In the genomic region with DNA sequence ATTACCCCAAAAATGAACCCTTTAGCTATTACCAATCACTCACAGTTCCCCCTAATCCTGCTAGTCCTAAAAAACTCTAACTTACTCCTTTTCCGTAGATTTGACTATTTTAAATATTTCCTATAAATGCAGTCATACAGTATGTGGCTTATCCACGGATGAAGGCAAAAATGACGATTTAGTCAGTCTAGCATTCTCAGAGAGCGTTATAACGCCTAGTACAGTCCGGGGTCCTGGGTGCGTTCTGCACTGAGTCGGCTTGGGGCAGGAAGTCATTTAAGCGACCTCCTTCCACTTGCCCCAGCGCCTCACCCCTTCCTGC, we compare ENCODE assay signal across 8 cellular contexts. TPM values are rescaled to one million over a fixed set of nuclear protein-coding genes. Genes with fewer than 3 reads are reported as not detected.
DNase-seq lines count a peak whose midpoint lies in the region; ATAC-seq and TF ChIP-seq lines count a peak whose summit lies in the region.

No MANE protein-coding gene starts in this region.

- H3K27me3 ChIP-seq in RWPE2 (ENCODE audit: insufficient read depth, poor library complexity, severe bottlenecking), result no peaks in the 10 kb centered on the region
- no peaks in the 10 kb centered on the region for H3K27me3 ChIP-seq in gastroesophageal sphincter

- DNase-seq in RWPE2 (ENCODE audit: low spot score) (no peak), NCI-H526 (lab: John Stamatoyannopoulos, UW) (no peak), putamen (ENCODE audit: low spot score) (no peak)
- DNase-seq in stimulated activated naive CD8-positive, alpha-beta T cell treated with anti-CD3 and anti-CD28 coated beads, Interleukin-15, Interleukin-2, amounts not matched to agents 100 U/mL and 50 U/mL, for 24 hours, result no peak

- no peak for TF ChIP-seq CTCF in 22Rv1 (IDR thresholded peaks at IDR 0.05)
- TF ChIP-seq CTCF in RWPE2 (IDR thresholded peaks at IDR 0.05; ENCODE audit: poor library complexity, severe bottlenecking), result no peak
- no peak for TF ChIP-seq CTCF in gastroesophageal sphincter (IDR thresholded peaks at IDR 0.05)

- WGBS in gastroesophageal sphincter (ENCODE audit: low coverage in 1 of 2), 2 donors, result 0% methylated on average over 9 to 10 of the region's 10 CpGs

- TF ChIP-seq POLR2A in gastroesophageal sphincter (IDR thresholded peaks at IDR 0.05), result no peak

- peak overlapping the region; percentile 85 for H3K27ac ChIP-seq in 22Rv1
- peak overlapping the region; percentile 51 for H3K27ac ChIP-seq in RWPE2 (ENCODE audit: poor library complexity, severe bottlenecking)
- peak overlapping the region; percentile 51 to 94 (median 89) for H3K27ac ChIP-seq in gastroesophageal sphincter

- ATAC-seq in GM19372 (IDR thresholded peaks at IDR 0.05; ENCODE audit: low read depth, unreplicated experiment) (peak; percentile 4), RWPE2 (ENCODE audit: low read depth) (no peak), gastroesophageal sphincter (no peak), GM21717 (IDR thresholded peaks at IDR 0.05; ENCODE audit: unreplicated experiment) (no peak)
- peak; percentile 92 for ATAC-seq in stimulated activated naive CD8-positive, alpha-beta T cell treated with anti-CD3 and anti-CD28 coated beads, Interleukin-15, Interleukin-2, amounts not matched to agents 100 U/mL and 50 U/mL, for 24 hours

- no peaks in the 10 kb centered on the region for H3K9me3 ChIP-seq in RWPE2 (ENCODE audit: severe bottlenecking)
- no peaks in the 10 kb centered on the region for H3K9me3 ChIP-seq in gastroesophageal sphincter

- TF ChIP-seq EP300 in gastroesophageal sphincter (IDR thresholded peaks at IDR 0.05), result no peak

- H3K36me3 ChIP-seq in RWPE2 (ENCODE audit: low read depth) (peaks cover 22% of the 10 kb centered on the region), gastroesophageal sphincter (peaks cover 0 to 26% of the 10 kb centered on the region in 2 donors)

- H3K4me3 ChIP-seq in RWPE2 (ENCODE audit: severe bottlenecking) (peak overlapping the region; percentile 73), gastroesophageal sphincter (peak overlapping the region; percentile 70)

- H3K4me1 ChIP-seq in RWPE2 (ENCODE audit: insufficient read depth, poor library complexity, severe bottlenecking), result peaks cover 2% of the 10 kb centered on the region
- H3K4me1 ChIP-seq in gastroesophageal sphincter, result peaks cover 0 to 26% (median 5%) of the 10 kb centered on the region in 3 donors

RNA-seq across cellular contexts. Expression of gene ZNF383, which starts 0.5 kb away (rescaled TPM):
- total RNA-seq in gastroesophageal sphincter, result 10 to 100 TPM in 3 of 4 donors, 1 to 10 TPM in 1; 7.9 to 15.3 (median 10.9) TPM

RNA-seq across cellular contexts. Expression of gene ZNF585B, which starts 7.2 kb away (rescaled TPM):
- total RNA-seq in gastroesophageal sphincter, result 10 to 100 TPM; 18.4 to 33.3 (median 25.1) TPM

RNA-seq across cellular contexts. Expression of gene ZNF585A, which starts 45.0 kb away (rescaled TPM):
- total RNA-seq in gastroesophageal sphincter, result 10 to 100 TPM in 1 of 4 donors, 1 to 10 TPM in 3; 7.8 to 10.2 (median 9.9) TPM

Comparison
In these comparisons a context has a peak if more than half of its experiments do, and no peak if none do; other contexts are left out.
1. ATAC-seq: peak in GM19372 (single experiment) and stimulated activated naive CD8-positive, alpha-beta T cell treated with anti-CD3 and anti-CD28 coated beads, Interleukin-15, Interleukin-2, amounts not matched to agents 100 U/mL and 50 U/mL, for 24 hours (single experiment); none in RWPE2 (single experiment), gastroesophageal sphincter (single experiment) and GM21717 (single experiment).
2. Peak in every context shown above with its lines, with median percentiles within 50 percentile points of each other: H3K27ac ChIP-seq.